ENCODE assay signal across 12 cellular contexts in the genomic region with DNA sequence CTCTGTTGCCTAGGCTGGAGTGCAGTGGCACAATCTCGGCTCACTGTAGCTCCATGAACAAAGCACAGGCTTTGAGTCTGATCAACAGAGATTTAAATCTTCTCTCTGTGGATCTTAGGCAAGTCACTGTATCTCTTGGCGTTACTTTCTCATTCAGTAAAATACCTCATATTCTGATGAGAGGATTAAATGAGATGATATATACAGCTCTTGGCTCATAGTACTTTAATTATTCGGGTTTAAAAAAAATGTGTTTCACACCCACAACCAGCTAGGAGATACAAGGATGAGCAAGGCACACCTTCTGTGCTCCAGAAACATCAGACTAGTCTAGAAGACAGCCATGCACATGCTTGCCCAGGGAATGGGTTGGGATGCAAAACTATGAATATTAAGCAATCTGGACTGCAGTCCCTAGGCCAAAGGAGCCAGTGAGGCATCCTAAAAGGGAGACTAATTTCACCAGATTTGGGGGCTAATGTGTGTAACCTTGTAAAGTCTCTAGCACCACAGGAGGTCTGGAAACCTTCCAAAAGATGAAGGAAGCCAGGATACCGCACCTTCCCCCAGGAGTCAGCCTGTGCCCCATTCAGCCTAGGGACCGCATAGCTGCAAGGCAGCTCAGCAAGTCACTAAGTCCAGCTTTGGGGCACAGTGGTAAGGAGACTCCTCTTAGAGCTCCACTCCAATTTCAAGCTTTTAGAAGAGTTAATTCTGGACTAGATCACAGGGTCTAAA. TPM values are rescaled to one million over a fixed set of nuclear protein-coding genes. Genes with fewer than 3 reads are reported as not detected.
DNase-seq lines count a peak whose midpoint lies in the region; ATAC-seq and TF ChIP-seq lines count a peak whose summit lies in the region.
"Had no signal": no experiment of that assay in that cellular context is flagged by ENCODE, and none has a peak within 500 bp of the region (broad histone marks: within the 10 kb centered on the region; RNA-seq: fewer than 3 reads in every experiment).

No MANE protein-coding gene starts in this region.

- peak overlapping the region; percentile 84; the same call in 1 of the 2 replicates for H3K4me2 ChIP-seq in OCI-LY1 (ENCODE audit: low read length)

- H3K27me3 ChIP-seq in OCI-LY1 (ENCODE audit: insufficient read depth, low read length), result no peaks in the 10 kb centered on the region
- H3K27me3 ChIP-seq in endodermal cell (ENCODE audit: control insufficient read depth, insufficient read depth, low read length, poor library complexity, severe bottlenecking), result no peaks in the 10 kb centered on the region
- no peaks in the 10 kb centered on the region for H3K27me3 ChIP-seq in psoas muscle (ENCODE audit: insufficient read depth in 3 of 3, low read length in 2 of 3)

- no peak overlapping the region for H2AFZ ChIP-seq in OCI-LY1 (ENCODE audit: low read length)

- H3K79me2 ChIP-seq in OCI-LY1 (ENCODE audit: insufficient read depth, low read length), result peaks cover 16% of the 10 kb centered on the region; the same call in 1 of the 2 replicates

- peak; percentile 62 for DNase-seq in NCI-H82 (lab: John Stamatoyannopoulos, UW)
- no peak for DNase-seq in NCI-H82 treated with DMSO at 0.1 percent for 48 hours (lab: John Stamatoyannopoulos, UW; ENCODE audit: unreplicated experiment)
- DNase-seq in endodermal cell, result no peak
- no peak for DNase-seq in psoas muscle
- no peak for DNase-seq in HT-29 (ENCODE audit: low spot score)
- DNase-seq in NCI-H1092 (lab: John Stamatoyannopoulos, UW), result no peak
- no peak for DNase-seq in osteocyte (ENCODE audit: extremely low spot score, unreplicated experiment)
- DNase-seq: activated CD4-positive, alpha-beta T cell treated with anti-CD3 and anti-CD28 coated beads, Interleukin-2, amount 10 ng/mL, durations not matched to agents 7 days and 5 days; activated naive CD8-positive, alpha-beta T cell treated with anti-CD3 and anti-CD28 coated beads, Interleukin-2, amount 10 ng/mL, durations not matched to agents 7 days and 5 days; effector CD4-positive, alpha-beta T cell; SW 1271 had no signal

- H3F3A ChIP-seq in OCI-LY1 (ENCODE audit: insufficient read depth, low read length), result no peaks in the 10 kb centered on the region; the same call in 1 of the 2 replicates

- no peaks in the 10 kb centered on the region for H3K36me3 ChIP-seq in OCI-LY1 (ENCODE audit: insufficient read depth, low read length)
- H3K36me3 ChIP-seq in endodermal cell (ENCODE audit: control insufficient read depth, insufficient read depth, low read length), result peaks cover 21% of the 10 kb centered on the region
- H3K36me3 ChIP-seq in psoas muscle (ENCODE audit: insufficient read depth in 1 of 2, low read depth in 1 of 2), result no peaks in the 10 kb centered on the region

- peaks cover 14% of the 10 kb centered on the region for H3K4me1 Mint-ChIP-seq in endodermal cell
- H3K4me1 Mint-ChIP-seq in osteocyte (ENCODE audit: unreplicated experiment), result peaks cover 19% of the 10 kb centered on the region

- H4K20me1 ChIP-seq in OCI-LY1 (ENCODE audit: insufficient read depth, low read length), result no peaks in the 10 kb centered on the region

- H3K4me3 ChIP-seq in OCI-LY1 (ENCODE audit: low read depth, low read length, poor library complexity, severe bottlenecking) (no peak overlapping the region), endodermal cell (ENCODE audit: low read length) (peak overlapping the region; percentile 66), psoas muscle (peak overlapping the region; percentile 91)

- H3K27me3 Mint-ChIP-seq in endodermal cell (ENCODE audit: insufficient read depth) (no peaks in the 10 kb centered on the region), osteocyte (ENCODE audit: unreplicated experiment) (no peaks in the 10 kb centered on the region)
- H3K27me3 Mint-ChIP-seq: activated CD4-positive, alpha-beta T cell treated with anti-CD3 and anti-CD28 coated beads, Interleukin-2, amount 10 ng/mL, durations not matched to agents 7 days and 5 days; activated naive CD8-positive, alpha-beta T cell treated with anti-CD3 and anti-CD28 coated beads, Interleukin-2, amount 10 ng/mL, durations not matched to agents 7 days and 5 days had no signal

- H3K27ac ChIP-seq in OCI-LY1 (ENCODE audit: low read depth, low read length, poor library complexity, severe bottlenecking) (no peak overlapping the region), endodermal cell (ENCODE audit: low read depth, low read length) (no peak overlapping the region), psoas muscle (no peak overlapping the region)

- no peak overlapping the region for H3K27ac Mint-ChIP-seq in endodermal cell
- H3K27ac Mint-ChIP-seq in osteocyte (ENCODE audit: unreplicated experiment), result no peak overlapping the region

- H3K4me1 ChIP-seq in OCI-LY1 (ENCODE audit: insufficient read depth, low read length, severe bottlenecking), result peaks cover 30% of the 10 kb centered on the region
- H3K4me1 ChIP-seq in endodermal cell (ENCODE audit: control insufficient read depth, insufficient read depth, low read length), result no peaks in the 10 kb centered on the region
- H3K4me1 ChIP-seq in psoas muscle, result peaks cover 24% of the 10 kb centered on the region

- WGBS in endodermal cell (ENCODE audit: insufficient coverage in 1 of 2, insufficient read length in 1 of 2), 2 experiments, result 93 to 100% methylated on average over 2 to 5 of the region's 5 CpGs
- WGBS in psoas muscle, 3 donors, result 66 to 78% (median 72%) methylated on average over 5 of the region's 5 CpGs

- TF ChIP-seq CTCF in OCI-LY1 (IDR thresholded peaks at IDR 0.05; ENCODE audit: low read length) (no peak), endodermal cell (conservative IDR thresholded peaks at IDR 0.05) (no peak), psoas muscle (IDR thresholded peaks at IDR 0.05) (no peak), osteocyte (IDR thresholded peaks at IDR 0.05) (no peak)

- no peak overlapping the region for H3K9ac ChIP-seq in OCI-LY1 (ENCODE audit: low read length)
- no peak overlapping the region for H3K9ac ChIP-seq in endodermal cell (ENCODE audit: extremely low read depth, low read length, poor library complexity, severe bottlenecking)

- H3K9me3 Mint-ChIP-seq in endodermal cell, result no peaks in the 10 kb centered on the region
- H3K9me3 Mint-ChIP-seq in osteocyte (ENCODE audit: unreplicated experiment), result no peaks in the 10 kb centered on the region
- H3K9me3 Mint-ChIP-seq: activated CD4-positive, alpha-beta T cell treated with anti-CD3 and anti-CD28 coated beads, Interleukin-2, amount 10 ng/mL, durations not matched to agents 7 days and 5 days; activated naive CD8-positive, alpha-beta T cell treated with anti-CD3 and anti-CD28 coated beads, Interleukin-2, amount 10 ng/mL, durations not matched to agents 7 days and 5 days had no signal

- H3K9me3 ChIP-seq in OCI-LY1 (ENCODE audit: low read length) (no peaks in the 10 kb centered on the region), endodermal cell (ENCODE audit: control insufficient read depth, low read length) (no peaks in the 10 kb centered on the region), psoas muscle (no peaks in the 10 kb centered on the region)

- H3K9me2 ChIP-seq in OCI-LY1 (ENCODE audit: low read depth, low read length), result no peaks in the 10 kb centered on the region

- H3K4me3 Mint-ChIP-seq in endodermal cell (no peak overlapping the region), osteocyte (ENCODE audit: unreplicated experiment) (no peak overlapping the region)

- no peak for ATAC-seq in psoas muscle

- intact Hi-C loops in psoas muscle (cut with DNase I), result no loop called here

- peaks cover 14% of the 10 kb centered on the region for H3K36me3 Mint-ChIP-seq in endodermal cell (ENCODE audit: low read depth)
- peaks cover 7% of the 10 kb centered on the region for H3K36me3 Mint-ChIP-seq in osteocyte (ENCODE audit: unreplicated experiment)

RNA-seq across cellular contexts. Expression of a gene that starts 2.5 kb away (rescaled TPM):
- total RNA-seq in endodermal cell, result 10 to 100 TPM; 44.8 to 77.4 TPM
- polyA plus RNA-seq in endodermal cell (2013, experiment 1 of 2), result 28.1 TPM
- 27.0 TPM for polyA plus RNA-seq in endodermal cell (2013, experiment 2 of 2)
- total RNA-seq in psoas muscle, result 10 to 100 TPM; 28.5 to 35.2 (median 31.3) TPM
- polyA plus RNA-seq in psoas muscle, result 10 to 100 TPM; 15.5 to 29.2 (median 19.4) TPM
- 30.6 and 32.8 TPM in 2 replicates for total RNA-seq in HT-29 (2014; rRNA removed; shearing (Covaris generic))
- 43.6 and 44.3 TPM in 2 replicates for total RNA-seq in osteocyte

RNA-seq across cellular contexts. Expression of a gene that starts 7.3 kb away (rescaled TPM):
- total RNA-seq in endodermal cell (10 to 100 TPM; 67.6 to 98.5 TPM), psoas muscle (1 to 10 TPM; 1.7 to 8.0 (median 4.2) TPM), osteocyte (24.5 and 25.8 TPM in 2 replicates)
- 111 TPM for polyA plus RNA-seq in endodermal cell (2013, experiment 1 of 2)
- polyA plus RNA-seq in endodermal cell (2013, experiment 2 of 2), result 129 TPM
- polyA plus RNA-seq in psoas muscle, result 1 to 10 TPM; 1.1 to 5.4 (median 1.1) TPM
- 23.5 and 26.2 TPM in 2 replicates for total RNA-seq in HT-29 (2014; rRNA removed; shearing (Covaris generic))

RNA-seq across cellular contexts. Expression of a gene that starts 42.0 kb away (rescaled TPM):
- under 1 TPM; 0.48 to 0.73 TPM for total RNA-seq in endodermal cell
- polyA plus RNA-seq in endodermal cell (2013, experiment 1 of 2), result 0.25 TPM
- polyA plus RNA-seq in endodermal cell (2013, experiment 2 of 2), result 0.25 TPM
- total RNA-seq in psoas muscle, result 1 to 10 TPM; 2.5 to 5.6 (median 4.5) TPM
- polyA plus RNA-seq in psoas muscle, result 1 to 10 TPM; 2.0 to 3.2 (median 2.5) TPM
- total RNA-seq in HT-29 (2014; rRNA removed; shearing (Covaris generic)), result 0.37 and 0.92 TPM in 2 replicates
- total RNA-seq in osteocyte, result 3.1 and 3.7 TPM in 2 replicates
